Comparison of ENCODE assay signal across 8 cellular contexts in the genomic region with DNA sequence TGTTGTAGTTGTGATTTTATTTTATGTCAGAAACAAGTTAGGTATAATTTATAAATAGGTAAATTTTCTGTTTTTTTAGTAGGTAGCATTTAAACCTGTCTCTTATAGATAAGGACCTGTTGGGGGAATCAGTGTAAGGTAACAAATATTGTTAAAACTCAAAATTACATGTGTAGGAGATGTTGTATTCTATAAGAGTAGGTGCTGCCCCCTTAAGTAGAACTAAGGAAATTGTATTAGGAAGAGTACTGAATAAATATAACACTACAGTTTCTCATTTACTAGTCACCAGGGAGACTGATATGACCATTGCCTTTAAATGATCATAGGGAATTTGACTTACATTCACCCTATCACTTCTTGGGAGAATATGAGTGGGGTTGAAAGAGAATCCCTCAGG. TPM values are rescaled to one million over a fixed set of nuclear protein-coding genes. Genes with fewer than 3 reads are reported as not detected.
A peak's percentile ranks its signal among the peaks of the same experiment; 100 is the strongest.
DNase-seq lines count a peak whose midpoint lies in the region; ATAC-seq, FAIRE-seq and TF ChIP-seq lines count a peak whose summit lies in the region.
"Had no signal": no experiment of that assay in that cellular context is flagged by ENCODE, and none has a peak within 500 bp of the region (broad histone marks: within the 10 kb centered on the region; RNA-seq: fewer than 3 reads in every experiment).

No MANE protein-coding gene starts in this region.

- no peak overlapping the region for H3K4me3 Mint-ChIP-seq in naive thymus-derived CD4-positive, alpha-beta T cell
- no peak overlapping the region for H3K4me3 Mint-ChIP-seq in activated naive CD4-positive, alpha-beta T cell treated with anti-CD3 and anti-CD28 coated beads for 36 hours
- H3K4me3 Mint-ChIP-seq: stimulated activated effector memory CD8-positive, alpha-beta T cell treated with anti-CD3 and anti-CD28 coated beads, Interleukin-12 subunit alpha, Interleukin-12 subunit beta, amount 100 ng/mL, for 72 hours had no signal

- no peaks in the 10 kb centered on the region for H3K9me3 ChIP-seq in K562 (replicated peaks; ENCODE audit: control insufficient read depth, insufficient read depth, low read depth, low read length)
- no peaks in the 10 kb centered on the region for H3K9me3 ChIP-seq in naive thymus-derived CD4-positive, alpha-beta T cell (ENCODE audit: control insufficient read depth in 2 of 3, low read length in 3 of 3)

- intact Hi-C loops in K562 (cut with micrococcal nuclease), result loop anchor here (2.0 to 10.0 kb wide), 2 partner anchors 48 to 74 kb away; no protein-coding TSS in a partner anchor
- intact Hi-C loops in naive thymus-derived CD4-positive, alpha-beta T cell (cut with micrococcal nuclease), result loop anchor here (1.0 to 2.0 kb wide), 3 partner anchors 32 to 75 kb away; a partner anchor contains a TSS
- intact Hi-C loops in activated naive CD4-positive, alpha-beta T cell treated with anti-CD3 and anti-CD28 coated beads for 36 hours (cut with micrococcal nuclease), result loop anchor here (1.0 to 2.0 kb wide), 2 partner anchors 50 to 75 kb away; no protein-coding TSS in a partner anchor

- TF ChIP-seq EP300 in K562 (IDR thresholded peaks at IDR 0.05; ENCODE audit: low read length), result no peak

- H3K9me1 ChIP-seq in K562 (ENCODE audit: control insufficient read depth, insufficient read depth, low read length), result no peaks in the 10 kb centered on the region

- BruUV-seq in K562 (replicated peaks; lab: Mats Ljungman, UMichigan), result no TSS peak

- H3K4me1 Mint-ChIP-seq in naive thymus-derived CD4-positive, alpha-beta T cell, result peaks cover 0 to 19% (median 10%) of the 10 kb centered on the region in 7 donors
- peaks cover 4% of the 10 kb centered on the region for H3K4me1 Mint-ChIP-seq in activated naive CD4-positive, alpha-beta T cell treated with anti-CD3 and anti-CD28 coated beads for 36 hours (ENCODE audit: low read depth)
- H3K4me1 Mint-ChIP-seq: stimulated activated effector memory CD8-positive, alpha-beta T cell treated with anti-CD3 and anti-CD28 coated beads, Interleukin-12 subunit alpha, Interleukin-12 subunit beta, amount 100 ng/mL, for 72 hours had no signal

- no peaks in the 10 kb centered on the region for H4K20me1 ChIP-seq in K562 (replicated peaks; ENCODE audit: control insufficient read depth, insufficient read depth, low read length)

- peak overlapping the region in 3 of 9 donors; percentile 13 to 39 (median 19) for H3K27ac Mint-ChIP-seq in naive thymus-derived CD4-positive, alpha-beta T cell
- H3K27ac Mint-ChIP-seq in activated naive CD4-positive, alpha-beta T cell treated with anti-CD3 and anti-CD28 coated beads for 36 hours, result no peak overlapping the region
- H3K27ac Mint-ChIP-seq: stimulated activated effector memory CD8-positive, alpha-beta T cell treated with anti-CD3 and anti-CD28 coated beads, Interleukin-12 subunit alpha, Interleukin-12 subunit beta, amount 100 ng/mL, for 72 hours had no signal

- POLR2A ChIA-PET in K562 (lab: Yijun Ruan, JAX), result no interaction called here
- POLR2A ChIA-PET in naive thymus-derived CD4-positive, alpha-beta T cell (lab: Charles Lee), result interaction anchor here (0.6 kb wide), 1 partner anchor 31 kb away, joined by 3 read pairs; no protein-coding TSS in a partner anchor

- H3K36me3 Mint-ChIP-seq in naive thymus-derived CD4-positive, alpha-beta T cell, result peaks cover 10 to 37% (median 20%) of the 10 kb centered on the region in 5 donors
- peaks cover 14% of the 10 kb centered on the region for H3K36me3 Mint-ChIP-seq in activated naive CD4-positive, alpha-beta T cell treated with anti-CD3 and anti-CD28 coated beads for 36 hours (ENCODE audit: low read depth)

- no peaks in the 10 kb centered on the region for H3K27me3 ChIP-seq in K562 (ENCODE audit: control insufficient read depth in 2 of 2, insufficient read depth in 2 of 2, low read length in 2 of 2)
- H3K27me3 ChIP-seq in naive thymus-derived CD4-positive, alpha-beta T cell (ENCODE audit: control insufficient read depth in 2 of 2, insufficient read depth in 2 of 2, low read length in 2 of 2), result no peaks in the 10 kb centered on the region

- TF ChIP-seq RAD21 in K562 (CRISPR knock-in tag; conservative IDR thresholded peaks at IDR 0.05 in 1 of 2, IDR thresholded peaks at IDR 0.05 in 1 of 2), result peak in 1 of 2 experiments; percentile 50; a peak in 2 of 4 replicates

- no peak overlapping the region for H3K9ac ChIP-seq in K562 (ENCODE audit: insufficient read depth in 1 of 2, low read depth in 2 of 2, low read length in 2 of 2)

- CTCF ChIA-PET in K562 (lab: Yijun Ruan, JAX; ENCODE audit: low intra/inter-chr PET ratio), result no interaction called here
- CTCF ChIA-PET in naive thymus-derived CD4-positive, alpha-beta T cell (lab: Charles Lee), result interaction anchor here (0.9 to 1.3 kb wide), 3 partner anchors 50 to 76 kb away, joined by 3 read pairs; no protein-coding TSS in a partner anchor
- CTCF ChIA-PET in activated naive CD4-positive, alpha-beta T cell treated with anti-CD3 and anti-CD28 coated beads for 36 hours (lab: Charles Lee), result interaction anchor here (1.5 to 2.3 kb wide), 3 partner anchors 28 to 219 kb away, joined by 3 to 6 read pairs (median 3); no protein-coding TSS in a partner anchor

- no peaks in the 10 kb centered on the region for H3K79me2 ChIP-seq in K562 (ENCODE audit: control insufficient read depth, insufficient read depth, low read length)

- H3K9me3 Mint-ChIP-seq in naive thymus-derived CD4-positive, alpha-beta T cell, result peaks cover 0 to 1% (median 0%) of the 10 kb centered on the region in 11 donors
- H3K9me3 Mint-ChIP-seq in activated naive CD4-positive, alpha-beta T cell treated with anti-CD3 and anti-CD28 coated beads for 36 hours, result no peaks in the 10 kb centered on the region
- H3K9me3 Mint-ChIP-seq: stimulated activated effector memory CD8-positive, alpha-beta T cell treated with anti-CD3 and anti-CD28 coated beads, Interleukin-12 subunit alpha, Interleukin-12 subunit beta, amount 100 ng/mL, for 72 hours had no signal

- peak; percentile 77 for ATAC-seq in K562
- ATAC-seq in naive thymus-derived CD4-positive, alpha-beta T cell, result peak; percentile 55
- ATAC-seq: stimulated activated effector memory CD8-positive, alpha-beta T cell treated with anti-CD3 and anti-CD28 coated beads, Interleukin-12 subunit alpha, Interleukin-12 subunit beta, amount 100 ng/mL, for 72 hours had no signal

- H3K36me3 ChIP-seq in K562 (ENCODE audit: control insufficient read depth, insufficient read depth, low read length), result peaks cover 55% of the 10 kb centered on the region; the same call in 2 of the 3 replicates
- H3K36me3 ChIP-seq in naive thymus-derived CD4-positive, alpha-beta T cell (ENCODE audit: control insufficient read depth in 2 of 3, insufficient read depth in 3 of 3, low read length in 3 of 3), result peaks cover 0 to 9% (median 5%) of the 10 kb centered on the region in 3 experiments

- TF ChIP-seq CTCF in K562 (IDR thresholded peaks at IDR 0.05 in 2 of 3, conservative IDR thresholded peaks at IDR 0.05 in 1 of 3; ENCODE audit: insufficient read depth in 2 of 3, low read depth in 1 of 3, low read length in 3 of 3), result peak in 1 of 3 experiments; percentile 60; a peak in 2 of 6 replicates

- no peak for TF ChIP-seq POLR2A in K562 (conservative IDR thresholded peaks at IDR 0.05)

- no peak overlapping the region for H2AFZ ChIP-seq in K562 (ENCODE audit: low read depth, low read length)

- no peaks in the 10 kb centered on the region; a peak in 1 of 5 replicates for H3K4me1 ChIP-seq in K562 (replicated peaks in 1 of 2; ENCODE audit: control insufficient read depth in 2 of 2, insufficient read depth in 2 of 2, low read length in 2 of 2)
- no peaks in the 10 kb centered on the region for H3K4me1 ChIP-seq in naive thymus-derived CD4-positive, alpha-beta T cell (ENCODE audit: control insufficient read depth in 2 of 2, insufficient read depth in 2 of 2, low read length in 2 of 2)

- DNase-seq in EH (ENCODE audit: low read depth) (peak; percentile 35), KBM-7 (peak; percentile 23), K562 (ENCODE audit: extremely low read depth in 1 of 4, low spot score in 3 of 4) (peak in 1 of 4 experiments; percentile 11), mucosa of gallbladder (ENCODE audit: low spot score) (no peak), NCI-H2107 (lab: John Stamatoyannopoulos, UW) (no peak)
- peak in 4 of 9 donors; percentile 3 to 22 (median 8) for DNase-seq in naive thymus-derived CD4-positive, alpha-beta T cell
- no peak for DNase-seq in activated naive CD4-positive, alpha-beta T cell treated with anti-CD3 and anti-CD28 coated beads for 36 hours

- H3K4me3 ChIP-seq in K562, result no peak overlapping the region
- no peak overlapping the region for H3K4me3 ChIP-seq in naive thymus-derived CD4-positive, alpha-beta T cell (ENCODE audit: low read length)

- in situ Hi-C loops in KBM-7 (cut with MboI; ENCODE audit: low pct_unique_long_range_greater_than_20kb, low sequenced_read_pairs), result no loop called here
- in situ Hi-C loops in K562 (cut with MboI), result no loop called here

- no peak overlapping the region for H3K27ac ChIP-seq in K562 (ENCODE audit: extremely low read depth, low read depth, low read length)
- H3K27ac ChIP-seq in naive thymus-derived CD4-positive, alpha-beta T cell (ENCODE audit: low read depth, low read length), result no peak overlapping the region

- H3K27me3 Mint-ChIP-seq in naive thymus-derived CD4-positive, alpha-beta T cell, result no peaks in the 10 kb centered on the region
- no peaks in the 10 kb centered on the region for H3K27me3 Mint-ChIP-seq in activated naive CD4-positive, alpha-beta T cell treated with anti-CD3 and anti-CD28 coated beads for 36 hours (ENCODE audit: low read depth)

- H3K4me2 ChIP-seq in K562 (ENCODE audit: insufficient read depth, low read length), result no peak overlapping the region

- peak; percentile 37 for FAIRE-seq in K562 (lab: Jason Lieb, UNC)

RNA-seq across cellular contexts. Expression of a gene that starts 31.2 kb away (rescaled TPM):
- total RNA-seq in K562 (2011; cell fraction: chromatin; rRNA removed; ENCODE audit: low replicate concordance), result 51.3 and 204 TPM in 2 replicates
- total RNA-seq in K562 (2011; cell fraction: nucleolus; rRNA removed), result 32.4 and 39.9 TPM in 2 replicates
- total RNA-seq in K562 (2011; cell fraction: nucleoplasm; rRNA removed), result 91.8 and 163 TPM in 2 replicates
- total RNA-seq in K562 (2014; rRNA removed) (47.5 and 49.0 TPM in 2 replicates), K562 (2014; rRNA removed; fragmentation: Illumina TruSeq; extraction: Trizol) (50.5 and 61.9 TPM in 2 replicates), K562 (2015; rRNA removed; fragmentation: Illumina TruSeq; extraction: Trizol) (37.0 and 43.3 TPM in 2 replicates), K562 (2021) (50.2 and 57.8 TPM in 2 replicates), mucosa of gallbladder (49.2 TPM)
- polyA plus RNA-seq in K562 (2011; rRNA removed) (84.8 and 95.3 TPM in 2 replicates), K562 (2014; fragmentation: Illumina TruSeq; extraction: Trizol) (37.4 and 42.2 TPM in 2 replicates), K562 (2014; fragmentation: Nextera tagmentation; extraction: Ambion mirVana) (10 to 100 TPM; 12.0 to 15.3 TPM), K562 (2014; rRNA removed) (32.6 and 39.1 TPM in 2 replicates)
- polyA plus RNA-seq in K562 (2011; cell fraction: cytosol; rRNA removed), result 16.1 and 25.6 TPM in 2 replicates
- polyA plus RNA-seq in K562 (2011; cell fraction: nucleus; rRNA removed), result 127 and 218 TPM in 2 replicates
- 23.8 and 37.6 TPM in 2 replicates for polyA plus RNA-seq in K562 (2012)
- polyA minus RNA-seq in K562 (2011; rRNA and poly(A)+ RNA removed), result 90.4 and 110 TPM in 2 replicates
- polyA minus RNA-seq in K562 (2011; cell fraction: cytosol; rRNA and poly(A)+ RNA removed), result 23.6 and 34.6 TPM in 2 replicates
- 136 and 212 TPM in 2 replicates for polyA minus RNA-seq in K562 (2011; cell fraction: nucleus; rRNA and poly(A)+ RNA removed)
- 100 to 1,000 TPM in 2 of 5 experiments, 10 to 100 TPM in 3; 43.4 to 121 (median 66.9) TPM for total RNA-seq in naive thymus-derived CD4-positive, alpha-beta T cell
- polyA plus RNA-seq in naive thymus-derived CD4-positive, alpha-beta T cell, result 10 to 100 TPM; 36.0 to 41.9 TPM
- total RNA-seq in activated naive CD4-positive, alpha-beta T cell treated with anti-CD3 and anti-CD28 coated beads for 36 hours, result 10 to 100 TPM; 48.7 to 50.1 TPM

Comparison
In these comparisons a context has a peak if more than half of its experiments do, and no peak if none do; other contexts are left out.
1. DNase-seq: peak in EH (single experiment) and KBM-7 (single experiment); none in mucosa of gallbladder (single experiment), activated naive CD4-positive, alpha-beta T cell treated with anti-CD3 and anti-CD28 coated beads for 36 hours (single experiment) and NCI-H2107 (single experiment).